Comparison of ENCODE assay signal across 15 cellular contexts in the genomic region with DNA sequence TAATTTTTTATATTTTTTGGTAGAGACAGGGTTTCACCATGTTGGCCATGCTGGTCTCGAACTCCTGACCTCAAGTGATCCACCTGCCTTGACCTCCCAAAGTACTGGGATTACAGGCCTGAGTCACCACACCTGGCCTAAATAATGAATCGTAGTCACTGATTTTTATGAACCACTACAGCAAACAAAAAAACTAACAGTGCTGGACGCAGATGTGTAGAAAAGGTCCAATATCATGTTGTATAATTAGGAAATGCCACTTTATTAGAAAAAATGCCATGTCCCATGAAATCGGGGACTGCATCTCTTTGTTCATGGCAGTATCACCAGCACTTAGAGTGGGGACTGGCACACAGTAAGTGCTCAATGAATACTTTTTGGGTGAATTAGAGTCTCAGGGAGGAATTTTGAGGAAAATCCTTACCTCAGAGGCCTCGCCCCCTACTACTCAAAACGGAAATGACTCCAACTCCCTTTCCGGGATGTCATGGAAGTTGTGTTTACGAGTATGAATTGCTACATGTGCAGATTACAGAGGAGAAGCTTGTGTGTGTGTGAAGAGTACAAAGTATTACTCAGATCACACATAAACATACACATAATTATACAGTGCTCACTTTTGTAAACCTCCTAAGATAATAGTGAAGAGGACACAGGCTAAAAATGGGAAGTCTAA. TPM values are rescaled to one million over a fixed set of nuclear protein-coding genes. Genes with fewer than 3 reads are reported as not detected.
DNase-seq lines count a peak whose midpoint lies in the region; ATAC-seq and TF ChIP-seq lines count a peak whose summit lies in the region.
"Had no signal": no experiment of that assay in that cellular context is flagged by ENCODE, and none has a peak within 500 bp of the region (broad histone marks: within the 10 kb centered on the region; RNA-seq: fewer than 3 reads in every experiment).

No MANE protein-coding gene starts in this region.

- no peaks in the 10 kb centered on the region for H3K9me3 Mint-ChIP-seq in nephron progenitor cell
- no peaks in the 10 kb centered on the region for H3K9me3 Mint-ChIP-seq in activated T-helper 2 cell treated with anti-CD3 and anti-CD28 coated beads, Interferon-gamma antibody, Interleukin-2, Interleukin-4, amounts not matched to agents 10 μg/mL and 5 μg/mL and 100 μg/mL, durations not matched to agents 14 hours and 24 hours and 36 hours
- H3K9me3 Mint-ChIP-seq: CD8-positive, alpha-beta T cell; GM23338; stimulated activated naive CD8-positive, alpha-beta T cell treated with anti-CD3 and anti-CD28 coated beads, Interleukin-15, Interleukin-2, amounts not matched to agents 100 ng/mL and 50 ng/mL, for 24 hours had no signal

- DNase-seq in A673 (ENCODE audit: low spot score) (peak; percentile 48), RWPE1 (ENCODE audit: low spot score) (no peak), fibroblast of peridontal ligament (ENCODE audit: extremely low read depth) (peak; percentile 21), nephron progenitor cell (no peak), upper lobe of right lung (no peak)
- DNase-seq in activated T-helper 2 cell treated with anti-CD3 and anti-CD28 coated beads, Interferon-gamma antibody, Interleukin-2, Interleukin-4, amounts not matched to agents 10 μg/mL and 5 μg/mL and 100 μg/mL, durations not matched to agents 14 hours and 24 hours and 36 hours (ENCODE audit: low spot score) = no peak
- DNase-seq: activated CD4-positive, alpha-beta T cell treated with anti-CD3 and anti-CD28 coated beads for 1 hour; activated CD8-positive, alpha-beta memory T cell treated with anti-CD3 and anti-CD28 coated beads, Interleukin-2, amount 10 ng/mL, durations not matched to agents 7 days and 5 days; CD8-positive, alpha-beta T cell; NCI-H1417 treated with DMSO at 0.1 percent for 48 hours; NCI-H446 had no signal

- peaks cover 8% of the 10 kb centered on the region for H3K4me1 ChIP-seq in A673 (ENCODE audit: insufficient read depth, low read length, poor library complexity, severe bottlenecking)
- H3K4me1 ChIP-seq in upper lobe of right lung = peaks cover 19% of the 10 kb centered on the region

- H3K4me1 Mint-ChIP-seq in nephron progenitor cell = peaks cover 29% of the 10 kb centered on the region
- no peaks in the 10 kb centered on the region for H3K4me1 Mint-ChIP-seq in activated T-helper 2 cell treated with anti-CD3 and anti-CD28 coated beads, Interferon-gamma antibody, Interleukin-2, Interleukin-4, amounts not matched to agents 10 μg/mL and 5 μg/mL and 100 μg/mL, durations not matched to agents 14 hours and 24 hours and 36 hours (ENCODE audit: low read depth)

- BruUV-seq in A673 (replicated peaks; lab: Mats Ljungman, UMichigan) = no TSS peak

- peak overlapping the region; percentile 27 for H3K27ac Mint-ChIP-seq in nephron progenitor cell
- H3K27ac Mint-ChIP-seq in activated T-helper 2 cell treated with anti-CD3 and anti-CD28 coated beads, Interferon-gamma antibody, Interleukin-2, Interleukin-4, amounts not matched to agents 10 μg/mL and 5 μg/mL and 100 μg/mL, durations not matched to agents 14 hours and 24 hours and 36 hours = no peak overlapping the region
- H3K27ac Mint-ChIP-seq: activated CD8-positive, alpha-beta memory T cell treated with anti-CD3 and anti-CD28 coated beads, Interleukin-2, amount 10 ng/mL, durations not matched to agents 7 days and 5 days; CD8-positive, alpha-beta T cell; GM23338; stimulated activated naive CD8-positive, alpha-beta T cell treated with anti-CD3 and anti-CD28 coated beads, Interleukin-15, Interleukin-2, amounts not matched to agents 100 ng/mL and 50 ng/mL, for 24 hours had no signal

- intact Hi-C loops in A673 (cut with micrococcal nuclease; ENCODE audit: unreplicated experiment) (no loop called here), upper lobe of right lung (cut with DNase I) (no loop called here)
- intact Hi-C loops in activated T-helper 2 cell treated with anti-CD3 and anti-CD28 coated beads, Interferon-gamma antibody, Interleukin-2, Interleukin-4, amounts not matched to agents 10 μg/mL and 5 μg/mL and 100 μg/mL, durations not matched to agents 14 hours and 24 hours and 36 hours (cut with micrococcal nuclease) = no loop called here

- POLR2A ChIA-PET in A673 (lab: Charles Lee; ENCODE audit: low non-redundant PET) = no interaction called here
- POLR2A ChIA-PET in RWPE1 (lab: Yijun Ruan, JAX; ENCODE audit: low non-redundant PET) = no interaction called here

- H3K27me3 ChIP-seq in A673 (replicated peaks; ENCODE audit: insufficient read depth, low read depth, low read length, poor library complexity) = no peaks in the 10 kb centered on the region
- H3K27me3 ChIP-seq in upper lobe of right lung = no peaks in the 10 kb centered on the region

- no peak overlapping the region for H3K4me3 ChIP-seq in A673 (ENCODE audit: low read depth, low read length, poor library complexity, severe bottlenecking)
- no peak overlapping the region for H3K4me3 ChIP-seq in upper lobe of right lung
- H3K4me3 ChIP-seq: GM23338 had no signal

- CTCF ChIA-PET in A673 (lab: Charles Lee) (no interaction called here), RWPE1 (lab: Yijun Ruan, JAX) (no interaction called here)

- ATAC-seq in GM21717 (IDR thresholded peaks at IDR 0.05; ENCODE audit: unreplicated experiment) (no peak), HG03280 (IDR thresholded peaks at IDR 0.05; ENCODE audit: unreplicated experiment) (no peak), upper lobe of right lung (no peak)
- ATAC-seq: activated CD8-positive, alpha-beta memory T cell treated with anti-CD3 and anti-CD28 coated beads, Interleukin-2, amount 10 ng/mL, durations not matched to agents 7 days and 5 days; CD8-positive, alpha-beta T cell; GM23338 had no signal

- peaks cover 12% of the 10 kb centered on the region for H3K27me3 Mint-ChIP-seq in nephron progenitor cell (ENCODE audit: low read depth, poor library complexity)
- H3K27me3 Mint-ChIP-seq in activated T-helper 2 cell treated with anti-CD3 and anti-CD28 coated beads, Interferon-gamma antibody, Interleukin-2, Interleukin-4, amounts not matched to agents 10 μg/mL and 5 μg/mL and 100 μg/mL, durations not matched to agents 14 hours and 24 hours and 36 hours (ENCODE audit: low read depth) = peaks cover 1% of the 10 kb centered on the region
- H3K27me3 Mint-ChIP-seq: stimulated activated naive CD8-positive, alpha-beta T cell treated with anti-CD3 and anti-CD28 coated beads, Interleukin-15, Interleukin-2, amounts not matched to agents 100 ng/mL and 50 ng/mL, for 24 hours had no signal

- TF ChIP-seq CTCF in A673 (conservative IDR thresholded peaks at IDR 0.05; ENCODE audit: low read depth, low read length) (no peak), RWPE1 (conservative IDR thresholded peaks at IDR 0.05; ENCODE audit: low read depth) (no peak), nephron progenitor cell (IDR thresholded peaks at IDR 0.05) (no peak), upper lobe of right lung (IDR thresholded peaks at IDR 0.05) (no peak)

- H3K9me3 ChIP-seq in A673 (ENCODE audit: low read depth, low read length, poor library complexity, severe bottlenecking) = no peaks in the 10 kb centered on the region
- no peaks in the 10 kb centered on the region for H3K9me3 ChIP-seq in upper lobe of right lung

- no peaks in the 10 kb centered on the region for H3K36me3 ChIP-seq in A673 (ENCODE audit: insufficient read depth, low read length, poor library complexity, severe bottlenecking)
- H3K36me3 ChIP-seq in upper lobe of right lung = no peaks in the 10 kb centered on the region

- H3K36me3 Mint-ChIP-seq in nephron progenitor cell (ENCODE audit: low read depth) = no peaks in the 10 kb centered on the region
- no peaks in the 10 kb centered on the region for H3K36me3 Mint-ChIP-seq in activated T-helper 2 cell treated with anti-CD3 and anti-CD28 coated beads, Interferon-gamma antibody, Interleukin-2, Interleukin-4, amounts not matched to agents 10 μg/mL and 5 μg/mL and 100 μg/mL, durations not matched to agents 14 hours and 24 hours and 36 hours (ENCODE audit: low read depth)
- H3K36me3 Mint-ChIP-seq: activated CD8-positive, alpha-beta memory T cell treated with anti-CD3 and anti-CD28 coated beads, Interleukin-2, amount 10 ng/mL, durations not matched to agents 7 days and 5 days; CD8-positive, alpha-beta T cell had no signal

- no peak overlapping the region for H3K27ac ChIP-seq in A673 (ENCODE audit: low read depth, low read length, poor library complexity, severe bottlenecking)
- H3K27ac ChIP-seq in RWPE1 = peak overlapping the region; percentile 98
- no peak overlapping the region for H3K27ac ChIP-seq in upper lobe of right lung

- no peak overlapping the region for H3K4me3 Mint-ChIP-seq in nephron progenitor cell
- H3K4me3 Mint-ChIP-seq in activated T-helper 2 cell treated with anti-CD3 and anti-CD28 coated beads, Interferon-gamma antibody, Interleukin-2, Interleukin-4, amounts not matched to agents 10 μg/mL and 5 μg/mL and 100 μg/mL, durations not matched to agents 14 hours and 24 hours and 36 hours (ENCODE audit: low read depth) = no peak overlapping the region
- H3K4me3 Mint-ChIP-seq: activated CD8-positive, alpha-beta memory T cell treated with anti-CD3 and anti-CD28 coated beads, Interleukin-2, amount 10 ng/mL, durations not matched to agents 7 days and 5 days; CD8-positive, alpha-beta T cell; GM23338; stimulated activated naive CD8-positive, alpha-beta T cell treated with anti-CD3 and anti-CD28 coated beads, Interleukin-15, Interleukin-2, amounts not matched to agents 100 ng/mL and 50 ng/mL, for 24 hours had no signal

RNA-seq across cellular contexts. Expression of gene FAM50B, which starts 43.6 kb away (rescaled TPM):
- total RNA-seq in A673 (2021) = 10.1 and 13.0 TPM in 2 replicates
- total RNA-seq in activated T-helper 2 cell treated with anti-CD3 and anti-CD28 coated beads, Interferon-gamma antibody, Interleukin-2, Interleukin-4, amounts not matched to agents 10 μg/mL and 5 μg/mL and 100 μg/mL, durations not matched to agents 14 hours and 24 hours and 36 hours = 9.1 and 10.0 TPM in 2 replicates
- 13.1 TPM for total RNA-seq in upper lobe of right lung

RNA-seq across cellular contexts. Expression of gene PXDC1, which starts 54.1 kb away (rescaled TPM):
- total RNA-seq in A673 (2021) (5.2 and 7.1 TPM in 2 replicates), upper lobe of right lung (70.8 TPM)
- total RNA-seq in activated T-helper 2 cell treated with anti-CD3 and anti-CD28 coated beads, Interferon-gamma antibody, Interleukin-2, Interleukin-4, amounts not matched to agents 10 μg/mL and 5 μg/mL and 100 μg/mL, durations not matched to agents 14 hours and 24 hours and 36 hours = 1.1 and 1.2 TPM in 2 replicates

Comparison
In these comparisons a context has a peak if more than half of its experiments do, and no peak if none do; other contexts are left out.
1. DNase-seq: peak in A673 (single experiment) and fibroblast of peridontal ligament (single experiment); none in RWPE1 (single experiment), nephron progenitor cell (single experiment), activated T-helper 2 cell treated with anti-CD3 and anti-CD28 coated beads, Interferon-gamma antibody, Interleukin-2, Interleukin-4, amounts not matched to agents 10 μg/mL and 5 μg/mL and 100 μg/mL, durations not matched to agents 14 hours and 24 hours and 36 hours (single experiment) and upper lobe of right lung (single experiment).